ENCODE assay signal across 11 cellular contexts in the genomic region with DNA sequence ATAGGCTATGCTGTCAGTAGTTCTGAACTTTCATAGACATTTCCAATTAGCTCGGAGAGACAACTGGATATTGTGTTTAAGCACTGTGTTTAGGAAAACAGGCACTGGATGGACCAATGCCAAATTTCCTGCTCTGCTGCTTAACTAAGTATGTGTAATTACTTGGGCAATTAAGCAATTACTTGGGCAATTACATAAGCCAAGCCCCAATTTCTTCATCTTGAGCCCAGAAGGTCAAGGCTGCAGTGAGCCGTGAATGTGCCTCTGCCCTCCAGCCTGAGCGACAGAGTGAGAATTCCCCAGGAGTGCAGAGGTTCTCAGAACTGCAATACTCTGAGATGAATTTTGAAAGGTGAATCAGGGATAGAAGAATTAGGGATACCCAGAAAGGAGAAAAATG. TPM values are rescaled to one million over a fixed set of nuclear protein-coding genes. Genes with fewer than 3 reads are reported as not detected.
DNase-seq lines count a peak whose midpoint lies in the region; ATAC-seq, FAIRE-seq and TF ChIP-seq lines count a peak whose summit lies in the region.
"Not testable (repeated sequence)": the region's sequence is repeated elsewhere in the genome, so short reads cannot be mapped to it uniquely, and the experiment has no call there.
"Had no signal": no experiment of that assay in that cellular context is flagged by ENCODE, and none has a peak within 500 bp of the region (broad histone marks: within the 10 kb centered on the region; RNA-seq: fewer than 3 reads in every experiment).

No MANE protein-coding gene starts in this region.

- H3K36me3 ChIP-seq in CD4-positive, CD25-positive, alpha-beta regulatory T cell (ENCODE audit: control insufficient read depth, insufficient read depth, low read length); small intestine (ENCODE audit: control insufficient read depth in 2 of 2, insufficient read depth in 2 of 2, low read length in 2 of 2): not testable (repeated sequence)
- H3K36me3 ChIP-seq in OCI-LY7 (ENCODE audit: insufficient read depth, low read length) = peaks cover 43% of the 10 kb centered on the region

- DNase-seq in CD4-positive, CD25-positive, alpha-beta regulatory T cell; GM12891 (ENCODE audit: insufficient read length, low spot score); OCI-LY7 (ENCODE audit: low spot score); activated CD4-positive, alpha-beta T cell treated with anti-CD3 and anti-CD28 coated beads, Interleukin-2, amount 10 ng/mL, durations not matched to agents 7 days and 5 days; immature natural killer cell: not testable (repeated sequence)
- DNase-seq in NCI-H1105 (lab: John Stamatoyannopoulos, UW) = peak; percentile 36
- peak; percentile 81 for DNase-seq in small intestine

- not testable (repeated sequence) for H3K9me3 Mint-ChIP-seq in CD4-positive, CD25-positive, alpha-beta regulatory T cell; activated CD4-positive, alpha-beta T cell treated with anti-CD3 and anti-CD28 coated beads, Interleukin-2, amount 10 ng/mL, durations not matched to agents 7 days and 5 days; activated naive CD4-positive, alpha-beta T cell treated with anti-CD3 and anti-CD28 coated beads, Interleukin-2, amount 50 U/mL, for 24 hours; immature natural killer cell

- peak overlapping the region; percentile 88 for H3K4me2 ChIP-seq in OCI-LY7 (ENCODE audit: low read length)

- CTCF ChIA-PET in OCI-LY7 (lab: Charles Lee; ENCODE audit: unreplicated experiment); activated CD4-positive, alpha-beta T cell treated with anti-CD3 and anti-CD28 coated beads, Interleukin-2, amount 10 ng/mL, durations not matched to agents 7 days and 5 days (lab: Charles Lee): not testable (repeated sequence)

- not testable (repeated sequence) for H3K27me3 Mint-ChIP-seq in CD4-positive, CD25-positive, alpha-beta regulatory T cell; activated CD4-positive, alpha-beta T cell treated with anti-CD3 and anti-CD28 coated beads, Interleukin-2, amount 10 ng/mL, durations not matched to agents 7 days and 5 days; activated naive CD4-positive, alpha-beta T cell treated with anti-CD3 and anti-CD28 coated beads, Interleukin-2, amount 50 U/mL, for 24 hours
- H3K27me3 Mint-ChIP-seq in immature natural killer cell (ENCODE audit: low read depth in 3 of 3) = peaks cover 3 to 14% (median 7%) of the 10 kb centered on the region in 3 donors

- not testable (repeated sequence) for BruUV-seq in OCI-LY7 (replicated peaks; lab: Mats Ljungman, UMichigan)

- not testable (repeated sequence) for H3K9me2 ChIP-seq in OCI-LY7 (ENCODE audit: insufficient read depth, low read length)

- H3K36me3 Mint-ChIP-seq in CD4-positive, CD25-positive, alpha-beta regulatory T cell = peaks cover 15% of the 10 kb centered on the region
- peaks cover 40% of the 10 kb centered on the region for H3K36me3 Mint-ChIP-seq in activated CD4-positive, alpha-beta T cell treated with anti-CD3 and anti-CD28 coated beads, Interleukin-2, amount 10 ng/mL, durations not matched to agents 7 days and 5 days (ENCODE audit: low read depth)
- H3K36me3 Mint-ChIP-seq in activated naive CD4-positive, alpha-beta T cell treated with anti-CD3 and anti-CD28 coated beads, Interleukin-2, amount 50 U/mL, for 24 hours; immature natural killer cell: not testable (repeated sequence)

- POLR2A ChIA-PET in OCI-LY7 (lab: Charles Lee) = interaction anchor here (4.2 kb wide), 1 partner anchor 11 kb away, joined by 45 read pairs; no protein-coding TSS in a partner anchor
- POLR2A ChIA-PET in activated CD4-positive, alpha-beta T cell treated with anti-CD3 and anti-CD28 coated beads, Interleukin-2, amount 10 ng/mL, durations not matched to agents 7 days and 5 days (lab: Charles Lee) = not testable (repeated sequence)

- intact Hi-C loops in OCI-LY7 (cut with micrococcal nuclease; ENCODE audit: unreplicated experiment) = not testable (repeated sequence)

- 10 to 55% (median 28%) methylated on average over 2 of the region's 3 CpGs for WGBS in small intestine, 3 donors

- not testable (repeated sequence) for TF ChIP-seq POLR2A in GM12891 (IDR thresholded peaks at IDR 0.05; ENCODE audit: low read depth, low read length)

- peaks cover 42 to 91% (median 69%) of the 10 kb centered on the region in 4 donors for H3K4me1 Mint-ChIP-seq in CD4-positive, CD25-positive, alpha-beta regulatory T cell
- H3K4me1 Mint-ChIP-seq in activated CD4-positive, alpha-beta T cell treated with anti-CD3 and anti-CD28 coated beads, Interleukin-2, amount 10 ng/mL, durations not matched to agents 7 days and 5 days = peaks cover 74% of the 10 kb centered on the region
- H3K4me1 Mint-ChIP-seq in activated naive CD4-positive, alpha-beta T cell treated with anti-CD3 and anti-CD28 coated beads, Interleukin-2, amount 50 U/mL, for 24 hours = peaks cover 85% of the 10 kb centered on the region
- H3K4me1 Mint-ChIP-seq in immature natural killer cell = peaks cover 88 to 92% of the 10 kb centered on the region in 2 donors

- H3K27ac ChIP-seq in CD4-positive, CD25-positive, alpha-beta regulatory T cell (ENCODE audit: insufficient read depth, low read length, poor library complexity, severe bottlenecking); OCI-LY7 (ENCODE audit: low read depth, low read length, poor library complexity, severe bottlenecking); small intestine (ENCODE audit: low read depth in 1 of 2, low read length in 1 of 2): not testable (repeated sequence)

- H3K4me3 ChIP-seq in CD4-positive, CD25-positive, alpha-beta regulatory T cell (ENCODE audit: low read depth, low read length) = peak overlapping the region; percentile 59
- H3K4me3 ChIP-seq in OCI-LY7 (ENCODE audit: low read depth, low read length, poor library complexity, severe bottlenecking) = peak overlapping the region; percentile 88
- H3K4me3 ChIP-seq in small intestine (ENCODE audit: low read depth in 1 of 2, low read length in 2 of 2) = not testable (repeated sequence)

- not testable (repeated sequence) for TF ChIP-seq CTCF in OCI-LY7 (conservative IDR thresholded peaks at IDR 0.05; ENCODE audit: low read length)

- peaks cover 57% of the 10 kb centered on the region for H3K4me1 ChIP-seq in CD4-positive, CD25-positive, alpha-beta regulatory T cell (ENCODE audit: control insufficient read depth, insufficient read depth, low read length, poor library complexity, severe bottlenecking)
- peaks cover 60% of the 10 kb centered on the region for H3K4me1 ChIP-seq in OCI-LY7 (ENCODE audit: insufficient read depth, low read length, poor library complexity, severe bottlenecking)
- H3K4me1 ChIP-seq in small intestine (ENCODE audit: control insufficient read depth in 2 of 2, insufficient read depth in 1 of 2, low read depth in 1 of 2, low read length in 1 of 2) = not testable (repeated sequence)

- H2AFZ ChIP-seq in OCI-LY7 (ENCODE audit: low read length) = not testable (repeated sequence)

- peaks cover 25% of the 10 kb centered on the region; the same call in 1 of the 2 replicates for H4K20me1 ChIP-seq in OCI-LY7 (ENCODE audit: insufficient read depth, low read length)

- H3K27ac Mint-ChIP-seq in CD4-positive, CD25-positive, alpha-beta regulatory T cell = peak overlapping the region in 2 of 3 donors; percentile 81 to 97
- not testable (repeated sequence) for H3K27ac Mint-ChIP-seq in activated CD4-positive, alpha-beta T cell treated with anti-CD3 and anti-CD28 coated beads, Interleukin-2, amount 10 ng/mL, durations not matched to agents 7 days and 5 days
- peak overlapping the region; percentile 46 for H3K27ac Mint-ChIP-seq in activated naive CD4-positive, alpha-beta T cell treated with anti-CD3 and anti-CD28 coated beads, Interleukin-2, amount 50 U/mL, for 24 hours
- peak overlapping the region in 2 of 6 donors; percentile 24 to 61 for H3K27ac Mint-ChIP-seq in immature natural killer cell

- H3K9me3 ChIP-seq in CD4-positive, CD25-positive, alpha-beta regulatory T cell (ENCODE audit: control insufficient read depth in 2 of 2, low read length in 2 of 2); OCI-LY7 (ENCODE audit: low read length); small intestine (ENCODE audit: control insufficient read depth, low read depth): not testable (repeated sequence)

- peaks cover 91% of the 10 kb centered on the region for H3K79me2 ChIP-seq in OCI-LY7 (ENCODE audit: insufficient read depth, low read depth, low read length)

- H3K27me3 ChIP-seq in CD4-positive, CD25-positive, alpha-beta regulatory T cell (ENCODE audit: control insufficient read depth, insufficient read depth, low read length); small intestine (ENCODE audit: control insufficient read depth in 2 of 2, insufficient read depth in 2 of 2, low read length in 2 of 2): not testable (repeated sequence)

- FAIRE-seq in GM12891 (lab: Jason Lieb, UNC) = peak; percentile 90
- FAIRE-seq in small intestine (lab: Jason Lieb, UNC) = not testable (repeated sequence)

- not testable (repeated sequence) for ATAC-seq in CD4-positive, CD25-positive, alpha-beta regulatory T cell (ENCODE audit: low read depth in 2 of 2)

- peak overlapping the region; percentile 96 to 98 (median 97) for H3K4me3 Mint-ChIP-seq in CD4-positive, CD25-positive, alpha-beta regulatory T cell
- H3K4me3 Mint-ChIP-seq in activated CD4-positive, alpha-beta T cell treated with anti-CD3 and anti-CD28 coated beads, Interleukin-2, amount 10 ng/mL, durations not matched to agents 7 days and 5 days = peak overlapping the region; percentile 8
- H3K4me3 Mint-ChIP-seq in activated naive CD4-positive, alpha-beta T cell treated with anti-CD3 and anti-CD28 coated beads, Interleukin-2, amount 50 U/mL, for 24 hours = peak overlapping the region; percentile 36
- peak overlapping the region; percentile 17 to 94 (median 68) for H3K4me3 Mint-ChIP-seq in immature natural killer cell

RNA-seq across cellular contexts. Expression of a gene that starts 3.0 kb away (rescaled TPM):
- total RNA-seq in CD4-positive, CD25-positive, alpha-beta regulatory T cell = 195 TPM
- polyA plus RNA-seq in CD4-positive, CD25-positive, alpha-beta regulatory T cell = 100 to 1,000 TPM; 130 to 304 (median 229) TPM
- polyA plus RNA-seq in GM12891 (2012; ENCODE audit: low read depth, missing spikeins) = 17.0 TPM
- total RNA-seq in OCI-LY7 (2014; rRNA removed; shearing (Covaris generic)) = 75.7 and 78.9 TPM in 2 replicates
- total RNA-seq in OCI-LY7 (2022) = 125 and 141 TPM in 2 replicates
- 100 to 1,000 TPM; 137 to 143 TPM for total RNA-seq in activated CD4-positive, alpha-beta T cell treated with anti-CD3 and anti-CD28 coated beads, Interleukin-2, amount 10 ng/mL, durations not matched to agents 7 days and 5 days
- polyA plus RNA-seq in immature natural killer cell (100 to 1,000 TPM; 163 to 166 (median 164) TPM), small intestine (10 to 100 TPM; 19.1 to 60.8 (median 25.4) TPM)
- total RNA-seq: endothelial cell of umbilical vein, pulmonary artery endothelial cell had no signal
- polyA plus RNA-seq: endothelial cell of umbilical vein, GM23248 had no signal

Comparison
In these comparisons a context has a peak if more than half of its experiments do, and no peak if none do; other contexts are left out.
1. H3K4me3 Mint-ChIP-seq: peak in every context shown above with its lines; median percentile 97 in CD4-positive, CD25-positive, alpha-beta regulatory T cell; 68 in immature natural killer cell; 36 in activated naive CD4-positive, alpha-beta T cell treated with anti-CD3 and anti-CD28 coated beads, Interleukin-2, amount 50 U/mL, for 24 hours; 8 in activated CD4-positive, alpha-beta T cell treated with anti-CD3 and anti-CD28 coated beads, Interleukin-2, amount 10 ng/mL, durations not matched to agents 7 days and 5 days.